6 cellular contexts compared by ENCODE assay signal in genomic region chr14:32404784-32405573, GRCh38.
"Had no signal": no experiment of that assay in that cellular context is flagged by ENCODE, and none has a peak within 500 bp of the region (broad histone marks: within the 10 kb centered on the region; RNA-seq: fewer than 3 reads in every experiment).

No MANE protein-coding gene starts in this region.

- ATAC-seq: activated CD4-positive, CD25-positive, alpha-beta regulatory T cell treated with anti-CD3 and anti-CD28 coated beads, Interleukin-2, amount 50 U/mL, for 24 hours; esophagus mucosa; stimulated activated memory B cell treated with anti-CD40 and anti-IgM and Interleukin-4, amounts not matched to agents 10 μg/mL and 1 μg/mL and 100 μg/mL, for 72 hours had no signal

- DNase-seq: dermis blood vessel endothelial cell had no signal

- H3K27me3 ChIP-seq: tibial nerve had no signal

- H3K4me3 ChIP-seq: tibial nerve had no signal

- H3K79me2 ChIP-seq: parathyroid adenoma had no signal

- H2AFZ ChIP-seq: parathyroid adenoma had no signal

- H3K9me3 ChIP-seq: tibial nerve had no signal

- H3K4me1 ChIP-seq: parathyroid adenoma had no signal

- H3K9ac ChIP-seq: parathyroid adenoma had no signal

- H3K27ac ChIP-seq: parathyroid adenoma, tibial nerve had no signal

- H3K36me3 ChIP-seq: tibial nerve had no signal
